ENCODE assay signal across 23 cellular contexts in genomic region chr19:28574212-28574611, GRCh38.
A peak's percentile ranks its signal among the peaks of the same experiment; 100 is the strongest.
DNase-seq lines count a peak whose midpoint lies in the region; ATAC-seq, FAIRE-seq and TF ChIP-seq lines count a peak whose summit lies in the region.
"Had no signal": no experiment of that assay in that cellular context is flagged by ENCODE, and none has a peak within 500 bp of the region (broad histone marks: within the 10 kb centered on the region; RNA-seq: fewer than 3 reads in every experiment).

No MANE protein-coding gene starts in this region.

- TF ChIP-seq RAD21 in H1 (IDR thresholded peaks at IDR 0.05 in 1 of 2, conservative IDR thresholded peaks at IDR 0.05 in 1 of 2; ENCODE audit: low read depth in 2 of 2, low read length in 2 of 2): no peak

- H3K4me3 Mint-ChIP-seq in natural killer cell (no peak overlapping the region), endothelial cell (ENCODE audit: unreplicated experiment) (no peak overlapping the region)
- H3K4me3 Mint-ChIP-seq in natural killer cell treated with Interleukin-12 subunit alpha and Interleukin-12 subunit beta and Interleukin-15 and Interleukin-18, amount 100 ng/mL, for 72 hours: no peak overlapping the region
- no peak overlapping the region for H3K4me3 Mint-ChIP-seq in stimulated activated naive CD8-positive, alpha-beta T cell treated with anti-CD3 and anti-CD28 coated beads, Interleukin-15, amount 100 ng/mL, for 72 hours
- H3K4me3 Mint-ChIP-seq: B cell; CD4-positive, CD25-positive, alpha-beta regulatory T cell; CD8-positive, alpha-beta T cell had no signal

- H3K79me1 ChIP-seq in H1 (ENCODE audit: low read depth, low read length): no peaks in the 10 kb centered on the region

- TF ChIP-seq EP300 in H1 (IDR thresholded peaks at IDR 0.05; ENCODE audit: borderline replicate concordance in 1 of 2, low read depth in 2 of 2, low read length in 2 of 2): no peak

- H2AFZ ChIP-seq in H1 (ENCODE audit: low read length): no peak overlapping the region

- H3K18ac ChIP-seq in H1 (ENCODE audit: extremely low read depth, low read length): no peak overlapping the region

- no peak overlapping the region for H3K4ac ChIP-seq in H1 (replicated peaks; ENCODE audit: insufficient read length, low read depth, low read length)

- no peak overlapping the region for H3K56ac ChIP-seq in H1 (replicated peaks; ENCODE audit: insufficient read length, low read depth, low read length)

- H3K36me3 ChIP-seq in H1 (ENCODE audit: control insufficient read depth in 2 of 4, insufficient read depth in 4 of 4, low read length in 3 of 4) (no peaks in the 10 kb centered on the region), mucosa of descending colon (ENCODE audit: low read depth) (no peaks in the 10 kb centered on the region)
- H3K36me3 ChIP-seq: BLaER1 had no signal

- DNase-seq in natural killer cell (no peak), H1 (ENCODE audit: low read depth in 1 of 2, low spot score in 2 of 2) (no peak), mesenteric fat pad (ENCODE audit: low spot score) (peak; percentile 55), endothelial cell (ENCODE audit: low spot score) (no peak), mucosa of descending colon (no peak)
- no peak for DNase-seq in natural killer cell treated with Interleukin-12 subunit alpha and Interleukin-12 subunit beta and Interleukin-15 and Interleukin-18, amount 100 ng/mL, for 72 hours (ENCODE audit: low spot score)
- DNase-seq in stimulated activated naive CD8-positive, alpha-beta T cell treated with anti-CD3 and anti-CD28 coated beads, Interleukin-15, amount 100 ng/mL, for 72 hours: no peak
- DNase-seq in activated effector memory CD4-positive, alpha-beta T cell treated with Interleukin-2 at 50 U/mL for 16 hours: no peak
- DNase-seq: Caco-2; CD4-positive, CD25-positive, alpha-beta regulatory T cell; CD8-positive, alpha-beta T cell; DMS153; DND-41; GOT3; H7; HCEC 1CT had no signal

- H3K4me1 ChIP-seq in H1 (replicated peaks in 1 of 4; ENCODE audit: control insufficient read depth in 3 of 4, insufficient read depth in 4 of 4, low read length in 3 of 4) (peaks cover 0 to 3% (median 1%) of the 10 kb centered on the region in 4 experiments; a peak in 3 of 7 replicates), mucosa of descending colon (ENCODE audit: low read depth) (no peaks in the 10 kb centered on the region)
- H3K4me1 ChIP-seq: Caco-2 had no signal

- H4K8ac ChIP-seq in H1 (ENCODE audit: extremely low read depth, insufficient read depth, low read length): no peak overlapping the region

- H3K27me3 ChIP-seq in H1 (replicated peaks in 1 of 4; ENCODE audit: control insufficient read depth in 3 of 4, extremely low read depth in 1 of 4, insufficient read depth in 3 of 4, low read length in 3 of 4): no peaks in the 10 kb centered on the region
- H3K27me3 ChIP-seq: BLaER1 had no signal

- 0 out of 2 replicates have a peak overlapping the region, but pooled peaks have one; percentile 18 for H2BK12ac ChIP-seq in H1 (ENCODE audit: low read depth, low read length)

- H3K4me3 ChIP-seq in H1 (ENCODE audit: extremely low read depth in 1 of 4, insufficient read depth in 2 of 4, low read depth in 3 of 4, low read length in 4 of 4) (no peak overlapping the region), mucosa of descending colon (no peak overlapping the region)
- H3K4me3 ChIP-seq: BLaER1 had no signal

- no peaks in the 10 kb centered on the region for H4K20me1 ChIP-seq in H1 (replicated peaks in 1 of 2; ENCODE audit: control insufficient read depth in 1 of 2, insufficient read depth in 2 of 2, low read length in 2 of 2)
- H4K20me1 ChIP-seq: BLaER1 had no signal

- CTCF ChIA-PET in H1 (lab: Charles Lee; ENCODE audit: partially characterized antibody): interaction anchor here (0.7 kb wide), 1 partner anchor 60 kb away, joined by 6 read pairs; no protein-coding TSS in a partner anchor

- no peaks in the 10 kb centered on the region for H3K9me3 ChIP-seq in H1 (ENCODE audit: insufficient read depth in 2 of 2, low read depth in 1 of 2, low read length in 1 of 2)
- H3K9me3 ChIP-seq in mucosa of descending colon: no peaks in the 10 kb centered on the region
- H3K9me3 ChIP-seq: BLaER1, Caco-2 had no signal

- H3K9me3 Mint-ChIP-seq in natural killer cell (peaks cover 0 to 8% of the 10 kb centered on the region in 2 donors), endothelial cell (ENCODE audit: unreplicated experiment) (no peaks in the 10 kb centered on the region)
- peaks cover 4% of the 10 kb centered on the region for H3K9me3 Mint-ChIP-seq in natural killer cell treated with Interleukin-12 subunit alpha and Interleukin-12 subunit beta and Interleukin-15 and Interleukin-18, amount 100 ng/mL, for 72 hours
- H3K9me3 Mint-ChIP-seq in stimulated activated naive CD8-positive, alpha-beta T cell treated with anti-CD3 and anti-CD28 coated beads, Interleukin-15, amount 100 ng/mL, for 72 hours: peaks cover 0 to 8% of the 10 kb centered on the region in 2 donors
- H3K9me3 Mint-ChIP-seq: CD8-positive, alpha-beta T cell had no signal

- no peak overlapping the region for H4K91ac ChIP-seq in H1 (replicated peaks; ENCODE audit: insufficient read length, low read length)

- POLR2A ChIA-PET in H1 (lab: Charles Lee; ENCODE audit: partially characterized antibody): no interaction called here

- H3K4me2 ChIP-seq in H1 (ENCODE audit: insufficient read depth in 1 of 2, low read depth in 2 of 2, low read length in 2 of 2): no peak overlapping the region
- H3K4me2 ChIP-seq: BLaER1 had no signal

- ATAC-seq in natural killer cell (no peak), mucosa of descending colon (no peak)
- ATAC-seq in natural killer cell treated with Interleukin-12 subunit alpha and Interleukin-12 subunit beta and Interleukin-15 and Interleukin-18, amount 100 ng/mL, for 72 hours: no peak
- ATAC-seq in stimulated activated naive CD8-positive, alpha-beta T cell treated with anti-CD3 and anti-CD28 coated beads, Interleukin-15, amount 100 ng/mL, for 72 hours: no peak
- ATAC-seq: CD8-positive, alpha-beta T cell had no signal

- H3K27me3 Mint-ChIP-seq in natural killer cell (ENCODE audit: low read depth in 2 of 2) (no peaks in the 10 kb centered on the region), endothelial cell (ENCODE audit: unreplicated experiment) (peaks cover 6% of the 10 kb centered on the region)
- H3K27me3 Mint-ChIP-seq in natural killer cell treated with Interleukin-12 subunit alpha and Interleukin-12 subunit beta and Interleukin-15 and Interleukin-18, amount 100 ng/mL, for 72 hours: no peaks in the 10 kb centered on the region
- H3K27me3 Mint-ChIP-seq in stimulated activated naive CD8-positive, alpha-beta T cell treated with anti-CD3 and anti-CD28 coated beads, Interleukin-15, amount 100 ng/mL, for 72 hours: no peaks in the 10 kb centered on the region
- H3K27me3 Mint-ChIP-seq: B cell had no signal

- H2BK120ac ChIP-seq in H1 (replicated peaks; ENCODE audit: low read depth, low read length): no peak overlapping the region

- H3K23ac ChIP-seq in H1 (ENCODE audit: insufficient read length): no peak overlapping the region

- H3K27ac ChIP-seq in H1 (ENCODE audit: low read depth, low read length): no peak overlapping the region
- H3K27ac ChIP-seq: 22Rv1, BLaER1, C4-2B had no signal

- intact Hi-C loops in natural killer cell (cut with micrococcal nuclease): loop anchor here (2.0 kb wide), 1 partner anchor 73 kb away; no protein-coding TSS in a partner anchor
- intact Hi-C loops in mucosa of descending colon (cut with DNase I, micrococcal nuclease): no loop called here

- no peak overlapping the region for H4K5ac ChIP-seq in H1 (ENCODE audit: insufficient read length, low read depth, low read length)

- H3K23me2 ChIP-seq in H1 (ENCODE audit: low read depth, low read length): peaks cover 2% of the 10 kb centered on the region; the same call in 1 of the 2 replicates

- peak overlapping the region; percentile 85 to 88 for H3K27ac Mint-ChIP-seq in natural killer cell
- peak overlapping the region in 1 of 2 donors; percentile 69 for H3K27ac Mint-ChIP-seq in natural killer cell treated with Interleukin-12 subunit alpha and Interleukin-12 subunit beta and Interleukin-15 and Interleukin-18, amount 100 ng/mL, for 72 hours
- no peak overlapping the region for H3K27ac Mint-ChIP-seq in stimulated activated naive CD8-positive, alpha-beta T cell treated with anti-CD3 and anti-CD28 coated beads, Interleukin-15, amount 100 ng/mL, for 72 hours
- H3K27ac Mint-ChIP-seq in endothelial cell (ENCODE audit: unreplicated experiment): no peak overlapping the region
- H3K27ac Mint-ChIP-seq: B cell; CD8-positive, alpha-beta T cell had no signal

- WGBS in H1 (ENCODE audit: extremely low coverage in 1 of 2, insufficient coverage in 1 of 2, insufficient read length in 1 of 2, insufficient replicate concordance in 2 of 2, low coverage in 1 of 2, low lambda C conversion rate in 2 of 2, missing lambda C conversion rate in 1 of 2), 2 experiments: 95% methylated on average over 4 of the region's 4 CpGs; no CpG with 5 or more reads in 1 of the 2 experiments

- H3K9ac ChIP-seq in H1 (replicated peaks in 1 of 4; ENCODE audit: extremely low read depth in 1 of 4, low read depth in 3 of 4, low read length in 3 of 4): no peak overlapping the region
- H3K9ac ChIP-seq: BLaER1 had no signal

- H3K4me1 Mint-ChIP-seq in natural killer cell (peaks cover 26 to 30% of the 10 kb centered on the region in 2 donors), endothelial cell (ENCODE audit: unreplicated experiment) (no peaks in the 10 kb centered on the region)
- H3K4me1 Mint-ChIP-seq in natural killer cell treated with Interleukin-12 subunit alpha and Interleukin-12 subunit beta and Interleukin-15 and Interleukin-18, amount 100 ng/mL, for 72 hours (ENCODE audit: low read depth in 2 of 2): peaks cover 0 to 31% of the 10 kb centered on the region in 2 donors
- no peaks in the 10 kb centered on the region for H3K4me1 Mint-ChIP-seq in stimulated activated naive CD8-positive, alpha-beta T cell treated with anti-CD3 and anti-CD28 coated beads, Interleukin-15, amount 100 ng/mL, for 72 hours
- H3K4me1 Mint-ChIP-seq: B cell; CD4-positive, CD25-positive, alpha-beta regulatory T cell had no signal

- 0 out of 2 replicates have a peak overlapping the region, but pooled peaks have one; percentile 41 for H2AK5ac ChIP-seq in H1 (ENCODE audit: low read depth, low read length)

- TF ChIP-seq CTCF in natural killer cell (IDR thresholded peaks at IDR 0.05) (no peak), H1 (IDR thresholded peaks at IDR 0.05; ENCODE audit: control extremely low read depth in 1 of 3, insufficient read depth in 1 of 3, low read depth in 1 of 3, low read length in 3 of 3) (no peak), endothelial cell (IDR thresholded peaks at IDR 0.05; ENCODE audit: unreplicated experiment) (no peak), mucosa of descending colon (IDR thresholded peaks at IDR 0.05) (no peak)

- no peak for TF ChIP-seq POLR2A in H1 (IDR thresholded peaks at IDR 0.05; ENCODE audit: control extremely low read depth in 1 of 2, low read depth in 2 of 2, low read length in 2 of 2)

- 0 out of 2 replicates have a peak overlapping the region, but pooled peaks have one; percentile 65 for H2BK15ac ChIP-seq in H1 (ENCODE audit: low read length)

- FAIRE-seq in H1 (lab: Jason Lieb, UNC): no peak
- FAIRE-seq: A204.1, G401.6, GM12892 had no signal

- H2BK5ac ChIP-seq in H1 (ENCODE audit: low read depth, low read length): no peak overlapping the region

- no peaks in the 10 kb centered on the region for H3K79me2 ChIP-seq in H1 (ENCODE audit: control insufficient read depth in 1 of 2, insufficient read depth in 2 of 2, low read length in 2 of 2)

- no peak overlapping the region for H3K14ac ChIP-seq in H1 (ENCODE audit: insufficient read length)

- H2BK20ac ChIP-seq in H1 (ENCODE audit: low read length): no peak overlapping the region

- H3K36me3 Mint-ChIP-seq in natural killer cell: no peaks in the 10 kb centered on the region
- no peaks in the 10 kb centered on the region for H3K36me3 Mint-ChIP-seq in natural killer cell treated with Interleukin-12 subunit alpha and Interleukin-12 subunit beta and Interleukin-15 and Interleukin-18, amount 100 ng/mL, for 72 hours
- no peaks in the 10 kb centered on the region for H3K36me3 Mint-ChIP-seq in endothelial cell (ENCODE audit: low read depth, unreplicated experiment)
- H3K36me3 Mint-ChIP-seq: CD4-positive, CD25-positive, alpha-beta regulatory T cell; CD8-positive, alpha-beta T cell had no signal

Comparison
In these comparisons a context has a peak if more than half of its experiments do, and no peak if none do; other contexts are left out.
1. H3K27ac Mint-ChIP-seq: peak in natural killer cell (2 of 2); none in stimulated activated naive CD8-positive, alpha-beta T cell treated with anti-CD3 and anti-CD28 coated beads, Interleukin-15, amount 100 ng/mL, for 72 hours (0 of 2) and endothelial cell (single experiment).